ENCODE assay signal across 8 cellular contexts in genomic region chr21:43866659-43867331, GRCh38. TPM values are rescaled to one million over a fixed set of nuclear protein-coding genes. Genes with fewer than 3 reads are reported as not detected.
DNase-seq lines count a peak whose midpoint lies in the region; ATAC-seq and TF ChIP-seq lines count a peak whose summit lies in the region.

No MANE protein-coding gene starts in this region.

- peaks cover 0 to 13% (median 0%) of the 10 kb centered on the region in 3 donors for H3K36me3 ChIP-seq in Peyer's patch

- H3K4me1 ChIP-seq in Peyer's patch, result peaks cover 0 to 34% (median 0%) of the 10 kb centered on the region in 4 donors

- TF ChIP-seq POLR2A in Peyer's patch (IDR thresholded peaks at IDR 0.05), result peak; percentile 53 to 62

- ATAC-seq in GM18907 (IDR thresholded peaks at IDR 0.05; ENCODE audit: unreplicated experiment) (peak; percentile 45), left lobe of liver (peak; percentile 67)

- in situ Hi-C loops in astrocyte of the spinal cord (cut with HindIII; ENCODE audit: low sequenced_read_pairs), result no loop called here
- in situ Hi-C loops in G401 (cut with HindIII; ENCODE audit: low sequenced_read_pairs), result no loop called here

- H3K4me3 ChIP-seq in Peyer's patch (peak overlapping the region; percentile 80 to 96 (median 90)), astrocyte of the spinal cord (ENCODE audit: low read depth, low read length) (peak overlapping the region; percentile 56)

- no peaks in the 10 kb centered on the region for H3K9me3 ChIP-seq in Peyer's patch

- H3K27me3 ChIP-seq in Peyer's patch, result no peaks in the 10 kb centered on the region

- no peak for TF ChIP-seq CTCF in Peyer's patch (IDR thresholded peaks at IDR 0.05)
- TF ChIP-seq CTCF in astrocyte of the spinal cord (IDR thresholded peaks at IDR 0.05; ENCODE audit: low read depth, low read length), result no peak

- H3K27ac ChIP-seq in Peyer's patch, result peak overlapping the region; percentile 95 to 99 (median 97)

- DNase-seq in Peyer's patch, result peak; percentile 41 to 88 (median 86)
- no peak for DNase-seq in astrocyte of the spinal cord (ENCODE audit: low read depth, low spot score)
- DNase-seq in left lobe of liver (ENCODE audit: low spot score), result peak; percentile 92
- peak; percentile 21 for DNase-seq in stimulated activated CD8-positive, alpha-beta memory T cell treated with anti-CD3 and anti-CD28 coated beads, Interleukin-4, amount 100 ng/mL, for 24 hours (ENCODE audit: low read depth)
- no peak for DNase-seq in DMS 273 treated with DMSO at 0.1 percent for 48 hours (lab: John Stamatoyannopoulos, UW)
- no peak for DNase-seq in NCI-H774 (lab: John Stamatoyannopoulos, UW)
- DNase-seq in G401 (ENCODE audit: low spot score), result no peak

RNA-seq across cellular contexts. Expression of gene AGPAT3, which starts 1.8 kb away (rescaled TPM):
- total RNA-seq in Peyer's patch (100 to 1,000 TPM in 3 of 4 donors, 10 to 100 TPM in 1; 63.5 to 225 (median 161) TPM), left lobe of liver (127 TPM)
- total RNA-seq in G401 (2014; rRNA removed; shearing (Covaris generic)), result 5.3 and 14.7 TPM in 2 replicates

Comparison
In these comparisons a context has a peak if more than half of its experiments do, and no peak if none do; other contexts are left out.
1. DNase-seq: peak in Peyer's patch (3 of 3), left lobe of liver (single experiment) and stimulated activated CD8-positive, alpha-beta memory T cell treated with anti-CD3 and anti-CD28 coated beads, Interleukin-4, amount 100 ng/mL, for 24 hours (single experiment); none in astrocyte of the spinal cord (single experiment), DMS 273 treated with DMSO at 0.1 percent for 48 hours (single experiment), NCI-H774 (single experiment) and G401 (single experiment).